8 cellular contexts compared by ENCODE assay signal in genomic region chr12:62799126-62799736, GRCh38.
DNase-seq lines count a peak whose midpoint lies in the region; ATAC-seq and TF ChIP-seq lines count a peak whose summit lies in the region.

No MANE protein-coding gene starts in this region.

- CTCF ChIA-PET in AG04449 (lab: Yijun Ruan, JAX) (interaction anchor here (0.6 to 12.1 kb wide), 17 partner anchors 8 to 364 kb away, joined by 3 to 347 read pairs (median 5); no protein-coding TSS in a partner anchor), MCF 10A (lab: Yijun Ruan, JAX) (interaction anchor here (0.6 to 8.7 kb wide), 31 partner anchors 9 to 1636 kb away, joined by 3 to 241 read pairs (median 5); no protein-coding TSS in a partner anchor)

- H3K4me3 ChIP-seq in AG04449 (ENCODE audit: low read depth, low read length): no peak overlapping the region

- no TSS peak for BruUV-seq in MCF 10A (replicated peaks; lab: Mats Ljungman, UMichigan)

- H3K4me1 Mint-ChIP-seq in MCF 10A (ENCODE audit: insufficient read depth, unreplicated experiment): no peaks in the 10 kb centered on the region

- H3K27ac Mint-ChIP-seq in MCF 10A (ENCODE audit: low read depth, unreplicated experiment): no peak overlapping the region

- POLR2A ChIA-PET in AG04449 (lab: Yijun Ruan, JAX): no interaction called here
- POLR2A ChIA-PET in MCF 10A (lab: Yijun Ruan, JAX): interaction anchor here (0.6 to 1.7 kb wide), 3 partner anchors 34 to 362 kb away, joined by 4 to 8 read pairs (median 4); no protein-coding TSS in a partner anchor

- H3K9me3 Mint-ChIP-seq in MCF 10A (ENCODE audit: unreplicated experiment): no peaks in the 10 kb centered on the region

- H3K27me3 Mint-ChIP-seq in MCF 10A (ENCODE audit: insufficient read depth, unreplicated experiment): no peaks in the 10 kb centered on the region

- no peak overlapping the region for H3K4me3 Mint-ChIP-seq in MCF 10A (ENCODE audit: unreplicated experiment)

- TF ChIP-seq CTCF in AG04449 (IDR thresholded peaks at IDR 0.05; ENCODE audit: insufficient read depth, low read length, missing control alignments) (peak; percentile 82), MCF 10A (IDR thresholded peaks at IDR 0.05; ENCODE audit: unreplicated experiment) (peak; percentile 86)

- intact Hi-C loops in MCF 10A (cut with micrococcal nuclease): loop anchor here (1.0 to 2.0 kb wide), 3 partner anchors 218 to 361 kb away; no protein-coding TSS in a partner anchor

- DNase-seq in AG04449 (ENCODE audit: low read depth, low spot score) (no peak), NCI-H1105 (lab: John Stamatoyannopoulos, UW) (peak; percentile 70), T follicular helper cell (ENCODE audit: low read depth) (peak; percentile 24), MCF 10A (ENCODE audit: unreplicated experiment) (peak; percentile 74), inferior parietal cortex (ENCODE audit: extremely low spot score) (peak; percentile 84)
- peak; percentile 13 to 25 for DNase-seq in stimulated activated CD4-positive, alpha-beta T cell treated with anti-CD3 and anti-CD28 coated beads, Interleukin-4, amount 100 ng/mL, for 4 hours

- ATAC-seq in GM18498 (IDR thresholded peaks at IDR 0.05; ENCODE audit: unreplicated experiment) (peak; percentile 89), HG02763 (IDR thresholded peaks at IDR 0.05; ENCODE audit: unreplicated experiment) (peak; percentile 88)

- H3K36me3 Mint-ChIP-seq in MCF 10A (ENCODE audit: insufficient read depth, unreplicated experiment): no peaks in the 10 kb centered on the region
